1 cellular context compared by ENCODE assay signal in the genomic region with DNA sequence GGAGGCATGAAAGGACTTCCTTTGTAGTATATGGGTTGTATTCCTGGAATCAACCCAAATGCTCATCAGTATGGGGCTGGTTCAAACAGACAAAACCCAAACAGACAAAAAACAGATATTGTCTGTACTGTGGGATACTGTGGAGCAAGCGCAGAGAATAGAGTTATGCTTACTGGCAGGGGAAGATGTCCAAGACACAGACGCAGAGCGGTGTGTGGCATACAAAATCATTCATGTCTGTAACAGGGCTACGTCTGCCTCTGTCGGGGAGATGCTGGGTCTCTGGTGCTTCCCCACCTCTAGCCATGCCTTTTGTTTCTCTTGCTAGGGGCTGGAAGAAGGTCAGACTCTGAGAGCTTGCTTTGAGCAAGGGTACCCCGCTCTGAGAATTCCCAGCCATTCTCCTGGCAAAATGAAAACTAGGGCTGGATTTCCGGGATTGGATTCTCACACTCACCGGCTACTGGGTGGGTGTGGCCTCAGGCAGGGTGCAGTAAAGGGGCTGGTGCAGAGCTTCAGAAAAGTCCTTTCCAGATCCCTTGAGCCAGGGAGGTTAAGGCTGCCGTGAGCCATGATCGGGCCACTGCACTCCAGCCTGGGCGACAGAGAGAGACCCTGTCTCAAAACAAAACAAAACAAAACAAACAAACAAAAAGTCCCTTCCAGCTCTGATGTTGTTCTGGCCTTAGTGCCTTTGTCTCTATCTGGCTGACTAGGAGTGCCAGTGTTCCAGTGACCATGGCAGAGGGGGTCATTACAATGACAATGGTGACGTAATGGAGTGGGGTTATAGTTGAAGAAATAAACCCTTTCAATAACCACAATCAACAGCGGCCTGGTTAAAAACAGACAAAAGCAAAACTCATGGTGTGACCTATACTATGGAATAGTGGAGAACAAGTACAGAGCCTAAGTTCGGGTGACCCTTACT.
TF ChIP-seq lines count a peak whose summit lies in the region.

No MANE protein-coding gene starts in this region.

TF ChIP-seq in IMR-90, 13 proteins besides CTCF, POLR2A, EP300 and RAD21:
- TF ChIP-seq MAFK (IDR thresholded peaks at IDR 0.05; ENCODE audit: low read depth, low read length): no peak
- no peak for TF ChIP-seq RFX5 (IDR thresholded peaks at IDR 0.05; ENCODE audit: low read depth, low read length)
- TF ChIP-seq, protein P1, sequence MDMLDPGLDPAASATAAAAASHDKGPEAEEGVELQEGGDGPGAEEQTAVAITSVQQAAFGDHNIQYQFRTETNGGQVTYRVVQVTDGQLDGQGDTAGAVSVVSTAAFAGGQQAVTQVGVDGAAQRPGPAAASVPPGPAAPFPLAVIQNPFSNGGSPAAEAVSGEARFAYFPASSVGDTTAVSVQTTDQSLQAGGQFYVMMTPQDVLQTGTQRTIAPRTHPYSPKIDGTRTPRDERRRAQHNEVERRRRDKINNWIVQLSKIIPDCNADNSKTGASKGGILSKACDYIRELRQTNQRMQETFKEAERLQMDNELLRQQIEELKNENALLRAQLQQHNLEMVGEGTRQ (IDR thresholded peaks at IDR 0.05; ENCODE audit: low read depth, low read length): no peak
- TF ChIP-seq RCOR1 (IDR thresholded peaks at IDR 0.05; ENCODE audit: insufficient replicate concordance, low read length): no peak
- TF ChIP-seq NFE2L2 (IDR thresholded peaks at IDR 0.05; ENCODE audit: low read depth, low read length): no peak
- no peak for TF ChIP-seq BHLHE40 (IDR thresholded peaks at IDR 0.05; ENCODE audit: low read depth, low read length)
